In the genomic region with DNA sequence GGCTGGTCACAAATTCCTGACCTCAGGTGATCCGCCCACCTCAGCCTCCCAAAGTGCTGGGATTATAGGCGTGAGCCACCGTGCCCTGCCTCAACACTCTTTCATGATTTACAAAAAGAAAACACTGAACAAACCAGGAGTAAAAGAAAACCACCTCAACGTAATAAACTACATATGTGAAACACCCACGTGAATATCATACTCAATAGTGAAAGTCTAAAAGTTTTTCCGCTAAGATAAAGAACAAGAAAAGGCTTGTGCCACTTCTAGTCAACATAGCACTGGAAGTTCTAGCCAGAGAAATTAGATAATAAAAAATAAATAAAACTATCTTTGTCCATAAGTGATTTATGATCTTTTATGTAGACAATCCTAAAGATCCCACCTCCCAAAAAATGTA, we compare ENCODE assay signal across 21 cellular contexts.
DNase-seq lines count a peak whose midpoint lies in the region; ATAC-seq and TF ChIP-seq lines count a peak whose summit lies in the region.
"Had no signal": no experiment of that assay in that cellular context is flagged by ENCODE, and none has a peak within 500 bp of the region (broad histone marks: within the 10 kb centered on the region; RNA-seq: fewer than 3 reads in every experiment).

No MANE protein-coding gene starts in this region.

- no peak overlapping the region for H3K27ac ChIP-seq in CD4-positive, CD25-positive, alpha-beta regulatory T cell (ENCODE audit: insufficient read depth, low read length, poor library complexity, severe bottlenecking)
- H3K27ac ChIP-seq in MM.1S (ENCODE audit: low read length) = no peak overlapping the region; the same call in 1 of the 2 replicates
- no peak overlapping the region for H3K27ac ChIP-seq in CD8-positive, alpha-beta memory T cell (ENCODE audit: low read depth, low read length)

- H3K4me2 ChIP-seq in MM.1S (ENCODE audit: low read depth, low read length) = peak overlapping the region; percentile 17; the same call in 1 of the 2 replicates

- no peak overlapping the region for H3K4me3 Mint-ChIP-seq in activated CD4-positive, alpha-beta T cell treated with anti-CD3 and anti-CD28 coated beads, Interleukin-2, amount 10 ng/mL, durations not matched to agents 24 days and 14 days
- H3K4me3 Mint-ChIP-seq in activated CD4-positive, alpha-beta T cell treated with anti-CD3 and anti-CD28 coated beads, Interleukin-2, amount 10 ng/mL, durations not matched to agents 7 days and 5 days = no peak overlapping the region
- H3K4me3 Mint-ChIP-seq in CD4-positive, CD25-positive, alpha-beta regulatory T cell = peak overlapping the region in 2 of 4 donors; percentile 39 to 84
- H3K4me3 Mint-ChIP-seq in chondrocyte (ENCODE audit: unreplicated experiment) = no peak overlapping the region
- H3K4me3 Mint-ChIP-seq in CD8-positive, alpha-beta memory T cell = no peak overlapping the region
- H3K4me3 Mint-ChIP-seq: CD14-positive monocyte had no signal

- H3K4me1 ChIP-seq in CD4-positive, CD25-positive, alpha-beta regulatory T cell (ENCODE audit: control insufficient read depth, insufficient read depth, low read length, poor library complexity, severe bottlenecking) = peaks cover 6% of the 10 kb centered on the region
- H3K4me1 ChIP-seq in MM.1S (ENCODE audit: low read length) = 0 out of 2 replicates have a peak, but pooled peaks cover 2% of the 10 kb centered on the region
- H3K4me1 ChIP-seq in CD8-positive, alpha-beta memory T cell (ENCODE audit: insufficient read depth, low read length) = no peaks in the 10 kb centered on the region

- peaks cover 23% of the 10 kb centered on the region for H3K36me3 Mint-ChIP-seq in activated CD4-positive, alpha-beta T cell treated with anti-CD3 and anti-CD28 coated beads, Interleukin-2, amount 10 ng/mL, durations not matched to agents 24 days and 14 days (ENCODE audit: low read depth)
- H3K36me3 Mint-ChIP-seq in activated CD4-positive, alpha-beta T cell treated with anti-CD3 and anti-CD28 coated beads, Interleukin-2, amount 10 ng/mL, durations not matched to agents 7 days and 5 days (ENCODE audit: low read depth) = peaks cover 26% of the 10 kb centered on the region
- peaks cover 29% of the 10 kb centered on the region for H3K36me3 Mint-ChIP-seq in CD4-positive, CD25-positive, alpha-beta regulatory T cell
- peaks cover 14% of the 10 kb centered on the region for H3K36me3 Mint-ChIP-seq in chondrocyte (ENCODE audit: low read depth)
- peaks cover 17 to 44% (median 26%) of the 10 kb centered on the region in 3 donors for H3K36me3 Mint-ChIP-seq in CD8-positive, alpha-beta memory T cell

- H3K9me3 Mint-ChIP-seq in activated CD4-positive, alpha-beta T cell treated with anti-CD3 and anti-CD28 coated beads, Interleukin-2, amount 10 ng/mL, durations not matched to agents 24 days and 14 days = peaks cover 9% of the 10 kb centered on the region
- peaks cover 5% of the 10 kb centered on the region for H3K9me3 Mint-ChIP-seq in activated CD4-positive, alpha-beta T cell treated with anti-CD3 and anti-CD28 coated beads, Interleukin-2, amount 10 ng/mL, durations not matched to agents 7 days and 5 days
- H3K9me3 Mint-ChIP-seq in CD4-positive, CD25-positive, alpha-beta regulatory T cell = peaks cover 0 to 8% (median 2%) of the 10 kb centered on the region in 7 donors
- peaks cover 2% of the 10 kb centered on the region for H3K9me3 Mint-ChIP-seq in chondrocyte (ENCODE audit: low read depth)
- H3K9me3 Mint-ChIP-seq in CD8-positive, alpha-beta memory T cell = no peaks in the 10 kb centered on the region
- H3K9me3 Mint-ChIP-seq: CD14-positive monocyte had no signal

- H3K9me2 ChIP-seq in MM.1S (replicated peaks; ENCODE audit: insufficient read depth, low read length) = no peaks in the 10 kb centered on the region

- H3F3A ChIP-seq in MM.1S (ENCODE audit: insufficient read depth, low read length) = peaks cover 9% of the 10 kb centered on the region; the same call in 1 of the 2 replicates

- H4K20me1 ChIP-seq in MM.1S (ENCODE audit: insufficient read depth, low read length) = no peaks in the 10 kb centered on the region

- CTCF ChIA-PET in activated CD4-positive, alpha-beta T cell treated with anti-CD3 and anti-CD28 coated beads, Interleukin-2, amount 10 ng/mL, durations not matched to agents 7 days and 5 days (lab: Charles Lee) = no interaction called here
- CTCF ChIA-PET in CD8-positive, alpha-beta memory T cell (lab: Charles Lee) = no interaction called here

- no peak overlapping the region for H3K9ac ChIP-seq in MM.1S (ENCODE audit: low read length)

- no peak for DNase-seq in activated CD4-positive, alpha-beta T cell treated with anti-CD3 and anti-CD28 coated beads, Interleukin-2, amount 10 ng/mL, durations not matched to agents 24 days and 14 days
- no peak for DNase-seq in activated CD4-positive, alpha-beta T cell treated with anti-CD3 and anti-CD28 coated beads, Interleukin-2, amount 10 ng/mL, durations not matched to agents 7 days and 5 days
- DNase-seq in CD4-positive, CD25-positive, alpha-beta regulatory T cell = peak in 1 of 3 donors; percentile 4
- peak; percentile 24 for DNase-seq in MM.1S
- no peak for DNase-seq in chondrocyte (ENCODE audit: low spot score)
- no peak for DNase-seq in CD8-positive, alpha-beta memory T cell
- no peak for DNase-seq in DMS 273 treated with DMSO at 0.1 percent for 48 hours (lab: John Stamatoyannopoulos, UW)
- no peak for DNase-seq in stimulated activated CD8-positive, alpha-beta memory T cell treated with anti-CD3 and anti-CD28 coated beads, Interleukin-4, amount 100 ng/mL, for 48 hours
- DNase-seq: 8988T; Calu3; DMS53; EL; GOT3; KBM-7; NCI-H1105 treated with DMSO at 0.1 percent for 48 hours; NCI-H1694 treated with DMSO at 0.1 percent for 48 hours; NCI-H510A; NCI-H748 treated with DMSO at 0.1 percent for 48 hours; NK-92 treated with Interleukin-12 subunit alpha and Interleukin-12 subunit beta, amount 100 ng/mL, for 24 hours; SHP77 had no signal

- H3K27ac Mint-ChIP-seq in activated CD4-positive, alpha-beta T cell treated with anti-CD3 and anti-CD28 coated beads, Interleukin-2, amount 10 ng/mL, durations not matched to agents 24 days and 14 days = peak overlapping the region; percentile 46
- no peak overlapping the region for H3K27ac Mint-ChIP-seq in activated CD4-positive, alpha-beta T cell treated with anti-CD3 and anti-CD28 coated beads, Interleukin-2, amount 10 ng/mL, durations not matched to agents 7 days and 5 days
- H3K27ac Mint-ChIP-seq in CD4-positive, CD25-positive, alpha-beta regulatory T cell = peak overlapping the region in 2 of 3 donors; percentile 64 to 69
- peak overlapping the region; percentile 45 for H3K27ac Mint-ChIP-seq in chondrocyte (ENCODE audit: unreplicated experiment)
- peak overlapping the region in 2 of 8 donors; percentile 40 to 41 for H3K27ac Mint-ChIP-seq in CD8-positive, alpha-beta memory T cell
- H3K27ac Mint-ChIP-seq: CD14-positive monocyte had no signal

- peaks cover 18% of the 10 kb centered on the region for H3K4me1 Mint-ChIP-seq in activated CD4-positive, alpha-beta T cell treated with anti-CD3 and anti-CD28 coated beads, Interleukin-2, amount 10 ng/mL, durations not matched to agents 24 days and 14 days
- peaks cover 7% of the 10 kb centered on the region for H3K4me1 Mint-ChIP-seq in activated CD4-positive, alpha-beta T cell treated with anti-CD3 and anti-CD28 coated beads, Interleukin-2, amount 10 ng/mL, durations not matched to agents 7 days and 5 days
- H3K4me1 Mint-ChIP-seq in CD4-positive, CD25-positive, alpha-beta regulatory T cell = peaks cover 40 to 59% (median 45%) of the 10 kb centered on the region in 4 donors
- H3K4me1 Mint-ChIP-seq in chondrocyte (ENCODE audit: low read depth) = peaks cover 23% of the 10 kb centered on the region
- peaks cover 23 to 34% (median 34%) of the 10 kb centered on the region in 3 donors for H3K4me1 Mint-ChIP-seq in CD8-positive, alpha-beta memory T cell

- peaks cover 9% of the 10 kb centered on the region; the same call in 1 of the 2 replicates for H3K79me2 ChIP-seq in MM.1S (ENCODE audit: low read length)

- TF ChIP-seq CTCF in MM.1S (IDR thresholded peaks at IDR 0.05; ENCODE audit: low read length) (no peak), chondrocyte (IDR thresholded peaks at IDR 0.05) (no peak)

- H3K36me3 ChIP-seq in CD4-positive, CD25-positive, alpha-beta regulatory T cell (ENCODE audit: control insufficient read depth, insufficient read depth, low read length) = peaks cover 14% of the 10 kb centered on the region
- no peaks in the 10 kb centered on the region for H3K36me3 ChIP-seq in MM.1S (replicated peaks; ENCODE audit: insufficient read depth, low read length)
- H3K36me3 ChIP-seq in CD8-positive, alpha-beta memory T cell (ENCODE audit: insufficient read depth, low read length) = no peaks in the 10 kb centered on the region

- no peak overlapping the region for H2AFZ ChIP-seq in MM.1S (ENCODE audit: low read length)

- no peaks in the 10 kb centered on the region for H3K27me3 Mint-ChIP-seq in activated CD4-positive, alpha-beta T cell treated with anti-CD3 and anti-CD28 coated beads, Interleukin-2, amount 10 ng/mL, durations not matched to agents 24 days and 14 days
- H3K27me3 Mint-ChIP-seq in activated CD4-positive, alpha-beta T cell treated with anti-CD3 and anti-CD28 coated beads, Interleukin-2, amount 10 ng/mL, durations not matched to agents 7 days and 5 days = no peaks in the 10 kb centered on the region
- no peaks in the 10 kb centered on the region for H3K27me3 Mint-ChIP-seq in CD4-positive, CD25-positive, alpha-beta regulatory T cell
- H3K27me3 Mint-ChIP-seq in chondrocyte (ENCODE audit: low read depth) = no peaks in the 10 kb centered on the region
- no peaks in the 10 kb centered on the region for H3K27me3 Mint-ChIP-seq in CD8-positive, alpha-beta memory T cell

- ATAC-seq in CD4-positive, CD25-positive, alpha-beta regulatory T cell (ENCODE audit: low read depth in 2 of 2) = no peak

- intact Hi-C loops in activated CD4-positive, alpha-beta T cell treated with anti-CD3 and anti-CD28 coated beads, Interleukin-2, amount 10 ng/mL, durations not matched to agents 24 days and 14 days (cut with micrococcal nuclease) = no loop called here

- H3K4me3 ChIP-seq in CD4-positive, CD25-positive, alpha-beta regulatory T cell (ENCODE audit: low read depth, low read length) = no peak overlapping the region
- H3K4me3 ChIP-seq in MM.1S (ENCODE audit: low read length) = no peak overlapping the region
- no peak overlapping the region for H3K4me3 ChIP-seq in CD8-positive, alpha-beta memory T cell (ENCODE audit: low read length)

- H3K27me3 ChIP-seq in CD4-positive, CD25-positive, alpha-beta regulatory T cell (ENCODE audit: control insufficient read depth, insufficient read depth, low read length) = no peaks in the 10 kb centered on the region
- H3K27me3 ChIP-seq in MM.1S (replicated peaks; ENCODE audit: insufficient read depth, low read length) = no peaks in the 10 kb centered on the region
- H3K27me3 ChIP-seq in CD8-positive, alpha-beta memory T cell (ENCODE audit: insufficient read depth, low read length, poor library complexity, severe bottlenecking) = no peaks in the 10 kb centered on the region

- POLR2A ChIA-PET in activated CD4-positive, alpha-beta T cell treated with anti-CD3 and anti-CD28 coated beads, Interleukin-2, amount 10 ng/mL, durations not matched to agents 7 days and 5 days (lab: Charles Lee) = no interaction called here
- POLR2A ChIA-PET in CD8-positive, alpha-beta memory T cell (lab: Charles Lee) = no interaction called here

- H3K9me3 ChIP-seq in CD4-positive, CD25-positive, alpha-beta regulatory T cell (ENCODE audit: control insufficient read depth in 2 of 2, low read length in 2 of 2) = no peaks in the 10 kb centered on the region
- no peaks in the 10 kb centered on the region for H3K9me3 ChIP-seq in MM.1S (replicated peaks; ENCODE audit: insufficient read depth, low read length)
- no peaks in the 10 kb centered on the region for H3K9me3 ChIP-seq in CD8-positive, alpha-beta memory T cell (ENCODE audit: low read length)
